Comparison of ENCODE assay signal across 20 cellular contexts in genomic region chr22:47616396-47617020, GRCh38.
DNase-seq lines count a peak whose midpoint lies in the region; ATAC-seq and TF ChIP-seq lines count a peak whose summit lies in the region.
"Had no signal": no experiment of that assay in that cellular context is flagged by ENCODE, and none has a peak within 500 bp of the region (broad histone marks: within the 10 kb centered on the region; RNA-seq: fewer than 3 reads in every experiment).

No MANE protein-coding gene starts in this region.

- ATAC-seq in sciatic nerve, result no peak
- ATAC-seq in SK-N-SH treated with all-trans-retinoic acid at 6 μM for 48 hours, result no peak
- ATAC-seq: K562, Right ventricle myocardium inferior had no signal

- intact Hi-C loops in sciatic nerve (cut with DNase I), result no loop called here

- DNase-seq in activated effector memory CD4-positive, alpha-beta T cell treated with anti-CD3 and anti-CD28 coated beads, Interleukin-2, amount 50 U/mL, for 16 hours, result peak; percentile 38
- no peak for DNase-seq in activated effector memory CD4-positive, alpha-beta T cell treated with Interleukin-2 at 50 U/mL for 16 hours
- DNase-seq in islet precursor cell (peak; percentile 41), sciatic nerve (ENCODE audit: low spot score) (peak; percentile 42), ureter (ENCODE audit: low spot score) (peak; percentile 32), cerebellar nuclear complex (lab: John Stamatoyannopoulos, UW) (no peak), hippocampal formation (lab: John Stamatoyannopoulos, UW) (no peak)
- DNase-seq: 8988T, AML-193, DMS53, GDM1, MG63, NCI-H1694 treated with DMSO at 0.1 percent for 48 hours, NCI-H2081 treated with DMSO at 0.1 percent for 48 hours, NCI-H2171 treated with DMSO at 0.1 percent for 48 hours, NCI-H526, OCI-M1 had no signal

TF ChIP-seq in SK-N-SH treated with all-trans-retinoic acid at 6 μM for 48 hours, 23 proteins besides CTCF, POLR2A, EP300 and RAD21:
- TF ChIP-seq GLIS3 (CRISPR knock-in tag; IDR thresholded peaks at IDR 0.05) (no peak), POU6F1 (CRISPR knock-in tag; IDR thresholded peaks at IDR 0.05; ENCODE audit: borderline replicate concordance, low read depth) (no peak), RARB (CRISPR knock-in tag; IDR thresholded peaks at IDR 0.05) (no peak)

Comparison
In these comparisons a context has a peak if more than half of its experiments do, and no peak if none do; other contexts are left out.
1. DNase-seq: peak in activated effector memory CD4-positive, alpha-beta T cell treated with anti-CD3 and anti-CD28 coated beads, Interleukin-2, amount 50 U/mL, for 16 hours (single experiment), islet precursor cell (single experiment), sciatic nerve (single experiment) and ureter (single experiment); none in activated effector memory CD4-positive, alpha-beta T cell treated with Interleukin-2 at 50 U/mL for 16 hours (single experiment), cerebellar nuclear complex (0 of 2) and hippocampal formation (0 of 2).